12 cellular contexts compared by ENCODE assay signal in the genomic region with DNA sequence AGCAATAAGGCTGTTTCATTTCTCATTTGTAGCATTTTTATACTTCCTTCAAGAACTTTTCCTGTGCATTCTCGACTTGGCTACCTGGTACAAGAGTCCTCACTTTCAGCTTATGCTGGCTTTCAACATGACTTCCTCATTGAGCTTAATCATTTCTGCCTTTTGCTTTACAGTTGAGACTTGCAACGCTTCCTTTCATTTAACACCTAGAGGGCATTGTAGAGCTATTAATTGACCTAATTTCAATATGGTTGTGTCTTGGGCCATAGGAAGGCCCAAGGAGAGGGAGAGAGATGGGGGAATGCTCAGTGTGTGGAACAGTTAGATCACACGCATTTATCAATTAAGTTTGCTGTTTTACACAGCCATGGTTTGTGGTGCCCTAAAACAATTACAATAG. TPM values are rescaled to one million over a fixed set of nuclear protein-coding genes. Genes with fewer than 3 reads are reported as not detected.
DNase-seq lines count a peak whose midpoint lies in the region; ATAC-seq, FAIRE-seq and TF ChIP-seq lines count a peak whose summit lies in the region.
"Had no signal": no experiment of that assay in that cellular context is flagged by ENCODE, and none has a peak within 500 bp of the region (broad histone marks: within the 10 kb centered on the region; RNA-seq: fewer than 3 reads in every experiment).

No MANE protein-coding gene starts in this region.

- no peak overlapping the region for H3K9ac ChIP-seq in endodermal cell (ENCODE audit: extremely low read depth, low read length, poor library complexity, severe bottlenecking)

- H3K36me3 Mint-ChIP-seq in endodermal cell (ENCODE audit: low read depth) = peaks cover under 1% of the 10 kb centered on the region

- no peak overlapping the region for H3K27ac Mint-ChIP-seq in endodermal cell
- H3K27ac Mint-ChIP-seq: stimulated activated naive CD8-positive, alpha-beta T cell treated with anti-CD3 and anti-CD28 coated beads, Interleukin-15, amount 100 ng/mL, for 72 hours had no signal

- TF ChIP-seq CTCF in cardiac muscle cell (IDR thresholded peaks at IDR 0.05; ENCODE audit: low read depth, low read length) (peak; percentile 49), right atrium auricular region (IDR thresholded peaks at IDR 0.05) (no peak), endodermal cell (conservative IDR thresholded peaks at IDR 0.05) (peak; percentile 60), upper lobe of right lung (IDR thresholded peaks at IDR 0.05) (peak; percentile 22)

- H3K27me3 Mint-ChIP-seq in endodermal cell (ENCODE audit: insufficient read depth) = peaks cover 3% of the 10 kb centered on the region

- H3K27me3 ChIP-seq in cardiac muscle cell (no peaks in the 10 kb centered on the region), right atrium auricular region (no peaks in the 10 kb centered on the region), endodermal cell (ENCODE audit: control insufficient read depth, insufficient read depth, low read length, poor library complexity, severe bottlenecking) (no peaks in the 10 kb centered on the region), upper lobe of right lung (no peaks in the 10 kb centered on the region)

- H3K4me3 ChIP-seq in cardiac muscle cell = no peak overlapping the region
- no peak overlapping the region for H3K4me3 ChIP-seq in right atrium auricular region
- no peak overlapping the region for H3K4me3 ChIP-seq in endodermal cell (ENCODE audit: low read length)
- no peak overlapping the region for H3K4me3 ChIP-seq in upper lobe of right lung

- FAIRE-seq in GM19239 (lab: Jason Lieb, UNC) = no peak

- intact Hi-C loops in upper lobe of right lung (cut with DNase I) = no loop called here

- WGBS in endodermal cell (ENCODE audit: insufficient coverage in 1 of 2, insufficient read length in 1 of 2), 2 experiments = 0 to 59% methylated on average over 1 to 3 of the region's 3 CpGs

- peak; percentile 81 for ATAC-seq in upper lobe of right lung
- ATAC-seq: stimulated activated naive CD8-positive, alpha-beta T cell treated with anti-CD3 and anti-CD28 coated beads, Interleukin-15, amount 100 ng/mL, for 72 hours had no signal

- H3K4me3 Mint-ChIP-seq in endodermal cell = no peak overlapping the region
- H3K4me3 Mint-ChIP-seq: stimulated activated naive CD8-positive, alpha-beta T cell treated with anti-CD3 and anti-CD28 coated beads, Interleukin-15, amount 100 ng/mL, for 72 hours had no signal

- H3K36me3 ChIP-seq in cardiac muscle cell = no peaks in the 10 kb centered on the region
- H3K36me3 ChIP-seq in right atrium auricular region = no peaks in the 10 kb centered on the region
- H3K36me3 ChIP-seq in endodermal cell (ENCODE audit: control insufficient read depth, insufficient read depth, low read length) = no peaks in the 10 kb centered on the region
- H3K36me3 ChIP-seq in upper lobe of right lung = no peaks in the 10 kb centered on the region

- H3K27ac ChIP-seq in cardiac muscle cell (no peak overlapping the region), right atrium auricular region (no peak overlapping the region), endodermal cell (ENCODE audit: low read depth, low read length) (no peak overlapping the region), upper lobe of right lung (no peak overlapping the region)

- DNase-seq in cardiac muscle cell (ENCODE audit: low read depth in 1 of 2, low spot score in 1 of 2) (peak in 1 of 2 donors; percentile 72), right atrium auricular region (ENCODE audit: low spot score) (no peak), M059J (ENCODE audit: low read depth) (peak; percentile 37), endodermal cell (no peak), upper lobe of right lung (no peak), GM19239 (ENCODE audit: insufficient read length, low spot score) (no peak), HuH-7.5 (ENCODE audit: low spot score) (no peak), mucosa of gallbladder (ENCODE audit: low spot score) (no peak)
- DNase-seq: NCI-H82; nucleus accumbens; stimulated activated naive CD8-positive, alpha-beta T cell treated with anti-CD3 and anti-CD28 coated beads, Interleukin-15, amount 100 ng/mL, for 72 hours had no signal

- peaks cover 15% of the 10 kb centered on the region for H3K4me1 Mint-ChIP-seq in endodermal cell

- peaks cover 18% of the 10 kb centered on the region for H3K9me3 Mint-ChIP-seq in endodermal cell

- H3K9me3 ChIP-seq in cardiac muscle cell (ENCODE audit: low read depth) (no peaks in the 10 kb centered on the region), right atrium auricular region (no peaks in the 10 kb centered on the region), endodermal cell (ENCODE audit: control insufficient read depth, low read length) (peaks cover 12% of the 10 kb centered on the region), upper lobe of right lung (no peaks in the 10 kb centered on the region)

- no peaks in the 10 kb centered on the region for H3K4me1 ChIP-seq in cardiac muscle cell (ENCODE audit: low read depth)
- H3K4me1 ChIP-seq in right atrium auricular region = no peaks in the 10 kb centered on the region
- peaks cover 7% of the 10 kb centered on the region for H3K4me1 ChIP-seq in endodermal cell (ENCODE audit: control insufficient read depth, insufficient read depth, low read length)
- no peaks in the 10 kb centered on the region for H3K4me1 ChIP-seq in upper lobe of right lung

RNA-seq across cellular contexts. Expression of a gene that starts 37.2 kb away (rescaled TPM):
- 0.18 TPM in 1 of 2 replicates, not detected in the other for total RNA-seq in cardiac muscle cell
- polyA plus RNA-seq in cardiac muscle cell = not detected in 2 replicates
- not detected for total RNA-seq in right atrium auricular region
- not detected in 2 replicates for total RNA-seq in M059J (2014; rRNA removed; shearing (Covaris generic))
- total RNA-seq in endodermal cell = under 1 TPM; 0.64 to 1.00 TPM
- polyA plus RNA-seq in endodermal cell (2013, experiment 1 of 2) = not detected
- not detected for polyA plus RNA-seq in endodermal cell (2013, experiment 2 of 2)
- not detected for total RNA-seq in upper lobe of right lung
- total RNA-seq in mucosa of gallbladder = 1.4 TPM
- total RNA-seq: H4 had no signal

Comparison
In these comparisons a context has a peak if more than half of its experiments do, and no peak if none do; other contexts are left out.
1. CTCF ChIP-seq: peak in cardiac muscle cell (single experiment), endodermal cell (single experiment) and upper lobe of right lung (single experiment); none in right atrium auricular region (0 of 2).